In genomic region chr17:63646492-63646815, GRCh38 we compare ENCODE assay signal across 10 cellular contexts. TPM values are rescaled to one million over a fixed set of nuclear protein-coding genes. Genes with fewer than 3 reads are reported as not detected.
DNase-seq lines count a peak whose midpoint lies in the region; ATAC-seq and TF ChIP-seq lines count a peak whose summit lies in the region.
"Had no signal": no experiment of that assay in that cellular context is flagged by ENCODE, and none has a peak within 500 bp of the region (broad histone marks: within the 10 kb centered on the region; RNA-seq: fewer than 3 reads in every experiment).

No MANE protein-coding gene starts in this region.

- H3K4me1 Mint-ChIP-seq in activated naive CD4-positive, alpha-beta T cell treated with anti-CD3 and anti-CD28 coated beads, Interleukin-2, amount 50 U/mL, for 24 hours, result peaks cover 12% of the 10 kb centered on the region
- no peaks in the 10 kb centered on the region for H3K4me1 Mint-ChIP-seq in stimulated activated effector memory CD8-positive, alpha-beta T cell treated with anti-CD3 and anti-CD28 coated beads, Interleukin-12 subunit alpha, Interleukin-12 subunit beta, amount 100 ng/mL, for 72 hours
- H3K4me1 Mint-ChIP-seq in progenitor cell of endocrine pancreas (ENCODE audit: low read depth), result no peaks in the 10 kb centered on the region
- peaks cover 12% of the 10 kb centered on the region for H3K4me1 Mint-ChIP-seq in activated T-cell treated with anti-CD3 and anti-CD28 coated beads, Interleukin-2, amount 50 U/mL, for 72 hours (ENCODE audit: low read depth)

- H3K9me3 Mint-ChIP-seq in activated naive CD4-positive, alpha-beta T cell treated with anti-CD3 and anti-CD28 coated beads, Interleukin-2, amount 50 U/mL, for 24 hours, result no peaks in the 10 kb centered on the region
- no peaks in the 10 kb centered on the region for H3K9me3 Mint-ChIP-seq in activated naive CD4-positive, alpha-beta T cell treated with anti-CD3 and anti-CD28 coated beads, Interleukin-2, amount 50 U/mL, for 72 hours
- H3K9me3 Mint-ChIP-seq in stimulated activated effector memory CD8-positive, alpha-beta T cell treated with anti-CD3 and anti-CD28 coated beads, Interleukin-12 subunit alpha, Interleukin-12 subunit beta, amount 100 ng/mL, for 72 hours, result no peaks in the 10 kb centered on the region
- H3K9me3 Mint-ChIP-seq in progenitor cell of endocrine pancreas (ENCODE audit: low read depth), result no peaks in the 10 kb centered on the region
- no peaks in the 10 kb centered on the region for H3K9me3 Mint-ChIP-seq in activated T-cell treated with anti-CD3 and anti-CD28 coated beads, Interleukin-2, amount 50 U/mL, for 72 hours

- H3K4me3 Mint-ChIP-seq in activated naive CD4-positive, alpha-beta T cell treated with anti-CD3 and anti-CD28 coated beads, Interleukin-2, amount 50 U/mL, for 24 hours, result no peak overlapping the region
- no peak overlapping the region for H3K4me3 Mint-ChIP-seq in stimulated activated effector memory CD8-positive, alpha-beta T cell treated with anti-CD3 and anti-CD28 coated beads, Interleukin-12 subunit alpha, Interleukin-12 subunit beta, amount 100 ng/mL, for 72 hours
- H3K4me3 Mint-ChIP-seq in progenitor cell of endocrine pancreas (ENCODE audit: low read depth), result no peak overlapping the region
- no peak overlapping the region for H3K4me3 Mint-ChIP-seq in activated T-cell treated with anti-CD3 and anti-CD28 coated beads, Interleukin-2, amount 50 U/mL, for 72 hours

- H3K27ac ChIP-seq in brain microvascular endothelial cell, result no peak overlapping the region

- H3K4me3 ChIP-seq in brain microvascular endothelial cell (ENCODE audit: low read depth, low read length), result no peak overlapping the region
- H3K4me3 ChIP-seq: cardiac muscle cell had no signal

- peaks cover 5% of the 10 kb centered on the region for H3K36me3 Mint-ChIP-seq in activated naive CD4-positive, alpha-beta T cell treated with anti-CD3 and anti-CD28 coated beads, Interleukin-2, amount 50 U/mL, for 24 hours
- H3K36me3 Mint-ChIP-seq in activated naive CD4-positive, alpha-beta T cell treated with anti-CD3 and anti-CD28 coated beads, Interleukin-2, amount 50 U/mL, for 72 hours, result peaks cover 0 to 11% of the 10 kb centered on the region in 2 donors
- H3K36me3 Mint-ChIP-seq in stimulated activated effector memory CD8-positive, alpha-beta T cell treated with anti-CD3 and anti-CD28 coated beads, Interleukin-12 subunit alpha, Interleukin-12 subunit beta, amount 100 ng/mL, for 72 hours, result peaks cover 16% of the 10 kb centered on the region
- H3K36me3 Mint-ChIP-seq in progenitor cell of endocrine pancreas (ENCODE audit: insufficient read depth), result peaks cover 2% of the 10 kb centered on the region
- H3K36me3 Mint-ChIP-seq in activated T-cell treated with anti-CD3 and anti-CD28 coated beads, Interleukin-2, amount 50 U/mL, for 72 hours (ENCODE audit: insufficient read depth in 2 of 2), result no peaks in the 10 kb centered on the region

- no peak for TF ChIP-seq CTCF in brain microvascular endothelial cell (IDR thresholded peaks at IDR 0.05; ENCODE audit: low read depth, low read length, missing control alignments)
- TF ChIP-seq CTCF in progenitor cell of endocrine pancreas (IDR thresholded peaks at IDR 0.05; ENCODE audit: unreplicated experiment), result no peak

- no peaks in the 10 kb centered on the region for H3K27me3 Mint-ChIP-seq in activated naive CD4-positive, alpha-beta T cell treated with anti-CD3 and anti-CD28 coated beads, Interleukin-2, amount 50 U/mL, for 24 hours
- no peaks in the 10 kb centered on the region for H3K27me3 Mint-ChIP-seq in progenitor cell of endocrine pancreas
- H3K27me3 Mint-ChIP-seq in activated T-cell treated with anti-CD3 and anti-CD28 coated beads, Interleukin-2, amount 50 U/mL, for 72 hours (ENCODE audit: low read depth), result no peaks in the 10 kb centered on the region

- ATAC-seq in activated naive CD4-positive, alpha-beta T cell treated with anti-CD3 and anti-CD28 coated beads, Interleukin-2, amount 50 U/mL, for 72 hours, result no peak
- ATAC-seq in HG02678 (IDR thresholded peaks at IDR 0.05; ENCODE audit: unreplicated experiment), result peak; percentile 83
- ATAC-seq in stimulated activated effector memory CD8-positive, alpha-beta T cell treated with anti-CD3 and anti-CD28 coated beads, Interleukin-12 subunit alpha, Interleukin-12 subunit beta, amount 100 ng/mL, for 72 hours, result no peak
- no peak for ATAC-seq in activated T-cell treated with anti-CD3 and anti-CD28 coated beads, Interleukin-2, amount 50 U/mL, for 72 hours (replicated peaks in 1 of 2)

- in situ Hi-C loops in brain microvascular endothelial cell (cut with HindIII; ENCODE audit: low pct_ligation_motif_present, low sequenced_read_pairs), result no loop called here

- H3K36me3 ChIP-seq in brain microvascular endothelial cell (replicated peaks), result peaks cover 2% of the 10 kb centered on the region
- H3K36me3 ChIP-seq: cardiac muscle cell had no signal

- peak overlapping the region; percentile 9 for H3K27ac Mint-ChIP-seq in activated naive CD4-positive, alpha-beta T cell treated with anti-CD3 and anti-CD28 coated beads, Interleukin-2, amount 50 U/mL, for 24 hours
- no peak overlapping the region for H3K27ac Mint-ChIP-seq in activated naive CD4-positive, alpha-beta T cell treated with anti-CD3 and anti-CD28 coated beads, Interleukin-2, amount 50 U/mL, for 72 hours
- H3K27ac Mint-ChIP-seq in stimulated activated effector memory CD8-positive, alpha-beta T cell treated with anti-CD3 and anti-CD28 coated beads, Interleukin-12 subunit alpha, Interleukin-12 subunit beta, amount 100 ng/mL, for 72 hours, result peak overlapping the region; percentile 70
- H3K27ac Mint-ChIP-seq in progenitor cell of endocrine pancreas, result no peak overlapping the region
- no peak overlapping the region for H3K27ac Mint-ChIP-seq in activated T-cell treated with anti-CD3 and anti-CD28 coated beads, Interleukin-2, amount 50 U/mL, for 72 hours

- no peak for DNase-seq in activated naive CD4-positive, alpha-beta T cell treated with anti-CD3 and anti-CD28 coated beads, Interleukin-2, amount 50 U/mL, for 72 hours (ENCODE audit: low spot score in 2 of 2)
- DNase-seq in NAMALWA (ENCODE audit: low spot score), result peak; percentile 24
- no peak for DNase-seq in stimulated activated effector memory CD8-positive, alpha-beta T cell treated with anti-CD3 and anti-CD28 coated beads, Interleukin-12 subunit alpha, Interleukin-12 subunit beta, amount 100 ng/mL, for 72 hours (ENCODE audit: low spot score in 2 of 2)
- DNase-seq in brain microvascular endothelial cell, result no peak
- DNase-seq in progenitor cell of endocrine pancreas (ENCODE audit: low spot score, unreplicated experiment), result no peak
- no peak for DNase-seq in activated T-cell treated with anti-CD3 and anti-CD28 coated beads, Interleukin-2, amount 50 U/mL, for 72 hours
- DNase-seq: NCI-H1436 had no signal

- H3K27me3 ChIP-seq in brain microvascular endothelial cell (replicated peaks), result no peaks in the 10 kb centered on the region
- H3K27me3 ChIP-seq: cardiac muscle cell had no signal

RNA-seq across cellular contexts. Expression of gene MAP3K3, which starts 24.2 kb away (rescaled TPM):
- total RNA-seq in activated naive CD4-positive, alpha-beta T cell treated with anti-CD3 and anti-CD28 coated beads, Interleukin-2, amount 50 U/mL, for 72 hours, result 10 to 100 TPM; 28.3 to 54.2 TPM
- total RNA-seq in progenitor cell of endocrine pancreas, result 19.1 and 22.0 TPM in 2 replicates
- 10 to 100 TPM; 34.9 to 46.8 TPM for total RNA-seq in activated T-cell treated with anti-CD3 and anti-CD28 coated beads, Interleukin-2, amount 50 U/mL, for 72 hours

RNA-seq across cellular contexts. Expression of gene TACO1, which starts 45.8 kb away (rescaled TPM):
- total RNA-seq in activated naive CD4-positive, alpha-beta T cell treated with anti-CD3 and anti-CD28 coated beads, Interleukin-2, amount 50 U/mL, for 72 hours, result 10 to 100 TPM; 10.1 to 27.3 TPM
- total RNA-seq in progenitor cell of endocrine pancreas, result 18.2 and 19.2 TPM in 2 replicates
- total RNA-seq in activated T-cell treated with anti-CD3 and anti-CD28 coated beads, Interleukin-2, amount 50 U/mL, for 72 hours, result 10 to 100 TPM; 32.7 to 35.1 TPM

RNA-seq across cellular contexts. Expression of gene LIMD2, which starts 53.5 kb away (rescaled TPM):
- total RNA-seq in activated naive CD4-positive, alpha-beta T cell treated with anti-CD3 and anti-CD28 coated beads, Interleukin-2, amount 50 U/mL, for 72 hours, result 100 to 1,000 TPM in 1 of 2 donors, 10 to 100 TPM in 1; 76.7 to 166 TPM
- total RNA-seq in progenitor cell of endocrine pancreas, result 109 and 113 TPM in 2 replicates
- total RNA-seq in activated T-cell treated with anti-CD3 and anti-CD28 coated beads, Interleukin-2, amount 50 U/mL, for 72 hours, result 100 to 1,000 TPM; 227 to 324 TPM

Comparison
In these comparisons a context has a peak if more than half of its experiments do, and no peak if none do; other contexts are left out.
1. H3K27ac Mint-ChIP-seq: peak in activated naive CD4-positive, alpha-beta T cell treated with anti-CD3 and anti-CD28 coated beads, Interleukin-2, amount 50 U/mL, for 24 hours (single experiment) and stimulated activated effector memory CD8-positive, alpha-beta T cell treated with anti-CD3 and anti-CD28 coated beads, Interleukin-12 subunit alpha, Interleukin-12 subunit beta, amount 100 ng/mL, for 72 hours (single experiment); none in activated naive CD4-positive, alpha-beta T cell treated with anti-CD3 and anti-CD28 coated beads, Interleukin-2, amount 50 U/mL, for 72 hours (0 of 2), progenitor cell of endocrine pancreas (single experiment) and activated T-cell treated with anti-CD3 and anti-CD28 coated beads, Interleukin-2, amount 50 U/mL, for 72 hours (single experiment).